Comparison of ENCODE assay signal across 19 cellular contexts in genomic region chrY:2786876-2787507, GRCh38. TPM values are rescaled to one million over a fixed set of nuclear protein-coding genes. Genes with fewer than 3 reads are reported as not detected.
DNase-seq lines count a peak whose midpoint lies in the region; ATAC-seq, FAIRE-seq and TF ChIP-seq lines count a peak whose summit lies in the region.
"Had no signal": no experiment of that assay in that cellular context is flagged by ENCODE, and none has a peak within 500 bp of the region (broad histone marks: within the 10 kb centered on the region; RNA-seq: fewer than 3 reads in every experiment).

No MANE protein-coding gene starts in this region.

- no peak overlapping the region for H3K27ac ChIP-seq in kidney (ENCODE audit: low read depth in 2 of 2, low read length in 2 of 2)
- no peak overlapping the region for H3K27ac ChIP-seq in urinary bladder (ENCODE audit: low read depth)
- H3K27ac ChIP-seq: BLaER1, body of pancreas had no signal

- ATAC-seq in natural killer cell treated with Interleukin-12 subunit alpha and Interleukin-12 subunit beta and Interleukin-15 and Interleukin-18, amount 100 ng/mL, for 72 hours: no peak
- no peak for ATAC-seq in natural killer cell
- ATAC-seq: body of pancreas, GM12878, PC-3 had no signal

- intact Hi-C loops in natural killer cell (cut with micrococcal nuclease) (no loop called here), kidney (cut with DNase I) (no loop called here)

- H3K4me1 Mint-ChIP-seq in natural killer cell treated with Interleukin-12 subunit alpha and Interleukin-12 subunit beta and Interleukin-15 and Interleukin-18, amount 100 ng/mL, for 72 hours (ENCODE audit: low read depth in 2 of 2): peaks cover 0 to 6% of the 10 kb centered on the region in 2 donors
- peaks cover 0 to 7% of the 10 kb centered on the region in 2 donors for H3K4me1 Mint-ChIP-seq in natural killer cell
- H3K4me1 Mint-ChIP-seq: IgD-negative memory B cell had no signal

- no peaks in the 10 kb centered on the region for H3K36me3 ChIP-seq in kidney (ENCODE audit: control insufficient read depth in 1 of 2, insufficient read depth in 2 of 2, low read length in 2 of 2)
- no peaks in the 10 kb centered on the region for H3K36me3 ChIP-seq in urinary bladder (ENCODE audit: insufficient read depth)
- H3K36me3 ChIP-seq: BLaER1, esophagus squamous epithelium had no signal

- H3K27me3 Mint-ChIP-seq in natural killer cell treated with Interleukin-12 subunit alpha and Interleukin-12 subunit beta and Interleukin-15 and Interleukin-18, amount 100 ng/mL, for 72 hours: peaks cover 0 to 39% of the 10 kb centered on the region in 2 donors
- peaks cover 0 to 19% of the 10 kb centered on the region in 2 donors for H3K27me3 Mint-ChIP-seq in natural killer cell (ENCODE audit: low read depth in 2 of 2)
- H3K27me3 Mint-ChIP-seq: activated T-cell treated with anti-CD3 and anti-CD28 coated beads, Interleukin-2, amount 50 U/mL, for 24 hours; IgD-negative memory B cell had no signal

- H3K9me3 Mint-ChIP-seq in natural killer cell treated with Interleukin-12 subunit alpha and Interleukin-12 subunit beta and Interleukin-15 and Interleukin-18, amount 100 ng/mL, for 72 hours: no peaks in the 10 kb centered on the region
- no peaks in the 10 kb centered on the region for H3K9me3 Mint-ChIP-seq in natural killer cell
- H3K9me3 Mint-ChIP-seq: activated T-cell treated with anti-CD3 and anti-CD28 coated beads, Interleukin-2, amount 50 U/mL, for 24 hours; IgD-negative memory B cell had no signal

- H3K4me3 ChIP-seq in cardiac fibroblast (replicated peaks in 1 of 2; ENCODE audit: low read depth in 2 of 2, low read length in 2 of 2): peak overlapping the region in 1 of 2 donors; percentile 15
- H3K4me3 ChIP-seq in kidney (ENCODE audit: low read length in 2 of 2): peak overlapping the region; percentile 7 to 50
- peak overlapping the region; percentile 14 for H3K4me3 ChIP-seq in urinary bladder (ENCODE audit: low read depth, low read length)
- H3K4me3 ChIP-seq: BLaER1, body of pancreas, GM12878 had no signal

- no peak for FAIRE-seq in kidney (lab: Jason Lieb, UNC)
- FAIRE-seq: GM12878, urothelium cell line had no signal

- H3K4me3 Mint-ChIP-seq in natural killer cell treated with Interleukin-12 subunit alpha and Interleukin-12 subunit beta and Interleukin-15 and Interleukin-18, amount 100 ng/mL, for 72 hours: peak overlapping the region; percentile 68
- H3K4me3 Mint-ChIP-seq in natural killer cell: no peak overlapping the region
- H3K4me3 Mint-ChIP-seq: activated T-cell treated with anti-CD3 and anti-CD28 coated beads, Interleukin-2, amount 50 U/mL, for 24 hours; IgD-negative memory B cell had no signal

- H3K4me1 ChIP-seq in kidney (ENCODE audit: control insufficient read depth in 1 of 2, insufficient read depth in 1 of 2, low read depth in 1 of 2, low read length in 2 of 2) (no peaks in the 10 kb centered on the region), urinary bladder (ENCODE audit: insufficient read depth) (no peaks in the 10 kb centered on the region)
- H3K4me1 ChIP-seq: BLaER1, body of pancreas had no signal

- H3K9me3 ChIP-seq in kidney (ENCODE audit: control insufficient read depth in 1 of 2, low read length in 2 of 2): no peaks in the 10 kb centered on the region
- H3K9me3 ChIP-seq: BLaER1, body of pancreas, esophagus squamous epithelium had no signal

- H3K36me3 Mint-ChIP-seq in natural killer cell treated with Interleukin-12 subunit alpha and Interleukin-12 subunit beta and Interleukin-15 and Interleukin-18, amount 100 ng/mL, for 72 hours: peaks cover 5% of the 10 kb centered on the region
- no peaks in the 10 kb centered on the region for H3K36me3 Mint-ChIP-seq in natural killer cell
- H3K36me3 Mint-ChIP-seq: IgD-negative memory B cell had no signal

- TF ChIP-seq CTCF in natural killer cell (IDR thresholded peaks at IDR 0.05) (no peak), cardiac fibroblast (IDR thresholded peaks at IDR 0.05; ENCODE audit: low read depth, low read length) (no peak), kidney (IDR thresholded peaks at IDR 0.05; ENCODE audit: borderline replicate concordance, extremely low read depth, insufficient read depth) (no peak)

- no peak overlapping the region for H3K9ac ChIP-seq in kidney (ENCODE audit: low read length in 2 of 2)
- H3K9ac ChIP-seq: BLaER1 had no signal

- no peak for DNase-seq in natural killer cell treated with Interleukin-12 subunit alpha and Interleukin-12 subunit beta and Interleukin-15 and Interleukin-18, amount 100 ng/mL, for 72 hours (ENCODE audit: low spot score)
- DNase-seq in natural killer cell: no peak
- DNase-seq in cardiac fibroblast (ENCODE audit: low read depth in 2 of 2): peak; percentile 2 to 7
- DNase-seq in kidney: no peak
- DNase-seq in NCI-H82 treated with DMSO at 0.1 percent for 48 hours (lab: John Stamatoyannopoulos, UW; ENCODE audit: unreplicated experiment): no peak
- DNase-seq in NCI-H1930 (lab: John Stamatoyannopoulos, UW): no peak
- no peak for DNase-seq in NCI-H1694 treated with DMSO at 0.1 percent for 48 hours (lab: John Stamatoyannopoulos, UW)
- DNase-seq: activated T-cell treated with anti-CD3 and anti-CD28 coated beads, Interleukin-2, amount 50 U/mL, for 24 hours; body of pancreas; esophagus squamous epithelium; NCI-H1105 treated with DMSO at 0.1 percent for 48 hours; PC-3 had no signal

- WGBS in urinary bladder: 6% methylated on average over 28 of the region's 28 CpGs

- no peak overlapping the region for H3K27ac Mint-ChIP-seq in natural killer cell treated with Interleukin-12 subunit alpha and Interleukin-12 subunit beta and Interleukin-15 and Interleukin-18, amount 100 ng/mL, for 72 hours
- H3K27ac Mint-ChIP-seq in natural killer cell: no peak overlapping the region
- H3K27ac Mint-ChIP-seq: activated T-cell treated with anti-CD3 and anti-CD28 coated beads, Interleukin-2, amount 50 U/mL, for 24 hours; IgD-negative memory B cell had no signal

RNA-seq across cellular contexts. Expression of gene SRY, which starts 0.5 kb away (rescaled TPM):
- total RNA-seq in natural killer cell treated with Interleukin-12 subunit alpha and Interleukin-12 subunit beta and Interleukin-15 and Interleukin-18, amount 100 ng/mL, for 72 hours: not detected
- total RNA-seq in natural killer cell (not detected), kidney (not detected), urinary bladder (not detected)
- polyA plus RNA-seq in kidney (ENCODE audit: insufficient read depth, low read depth, low replicate concordance) (not detected), urinary bladder (not detected)
- total RNA-seq: body of pancreas, esophagus squamous epithelium, GM12878, mesenteric fat pad, osteoblast, PC-3 had no signal
- polyA plus RNA-seq: GM12878, IgD-negative memory B cell had no signal

RNA-seq across cellular contexts. Expression of gene RPS4Y1, which starts 54.4 kb away (rescaled TPM):
- total RNA-seq in natural killer cell treated with Interleukin-12 subunit alpha and Interleukin-12 subunit beta and Interleukin-15 and Interleukin-18, amount 100 ng/mL, for 72 hours: 100 to 1,000 TPM in 1 of 2 donors, not detected in 1; 174 TPM
- total RNA-seq in natural killer cell (100 to 1,000 TPM in 2 of 3 donors, not detected in 1; 231 to 240 TPM), kidney (not detected), urinary bladder (not detected)
- polyA plus RNA-seq in kidney (ENCODE audit: insufficient read depth, low read depth, low replicate concordance) (602 TPM), urinary bladder (453 TPM)
- total RNA-seq: body of pancreas, mesenteric fat pad, PC-3 had no signal
- polyA plus RNA-seq: IgD-negative memory B cell had no signal

Comparison
In these comparisons a context has a peak if more than half of its experiments do, and no peak if none do; other contexts are left out.
1. DNase-seq: peak in cardiac fibroblast (2 of 2); none in natural killer cell treated with Interleukin-12 subunit alpha and Interleukin-12 subunit beta and Interleukin-15 and Interleukin-18, amount 100 ng/mL, for 72 hours (single experiment), natural killer cell (single experiment), kidney (single experiment), NCI-H82 treated with DMSO at 0.1 percent for 48 hours (single experiment), NCI-H1930 (0 of 2) and NCI-H1694 treated with DMSO at 0.1 percent for 48 hours (single experiment).